10 cellular contexts compared by ENCODE assay signal in the genomic region with DNA sequence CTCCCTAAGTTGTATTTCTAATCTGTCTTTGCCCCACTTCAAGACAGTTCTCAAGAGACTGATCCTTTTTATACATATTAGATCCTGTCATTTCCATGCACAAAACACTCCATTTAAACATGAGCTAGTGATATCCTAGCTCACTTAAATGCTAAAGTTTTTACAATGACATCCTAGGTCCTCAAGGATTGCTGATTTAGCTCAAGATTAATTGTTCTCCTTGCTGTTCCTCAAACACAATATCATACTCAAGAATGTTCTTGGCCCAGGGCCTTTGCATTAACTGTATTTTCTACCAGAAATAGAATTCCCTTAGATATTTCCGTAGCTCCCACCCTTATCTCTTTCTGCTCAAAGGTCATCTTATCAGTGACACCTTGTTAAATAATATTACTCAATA.
"Had no signal": no experiment of that assay in that cellular context is flagged by ENCODE, and none has a peak within 500 bp of the region (broad histone marks: within the 10 kb centered on the region; RNA-seq: fewer than 3 reads in every experiment).

No MANE protein-coding gene starts in this region.

- H3K36me3 ChIP-seq: HAP-1 had no signal

- DNase-seq: GM23248, GOT3, H7, HFFc6, IMR-90, KBM-7 had no signal

- H2AFZ ChIP-seq: GM23248 had no signal

- H3K4me2 ChIP-seq: KMS-11 had no signal

- H3K27ac ChIP-seq: GM23248, HL-60, KMS-11 had no signal

- H3K4me3 ChIP-seq: GM23248, HAP-1 had no signal

- H3K9me3 ChIP-seq: HAP-1 had no signal

- ATAC-seq: HCT116 had no signal

- H3K4me1 ChIP-seq: HAP-1 had no signal

- H3K9ac ChIP-seq: GM23248, KMS-11 had no signal
